12 cellular contexts compared by ENCODE assay signal in genomic region chr20:21105429-21106170, GRCh38. TPM values are rescaled to one million over a fixed set of nuclear protein-coding genes. Genes with fewer than 3 reads are reported as not detected.
DNase-seq lines count a peak whose midpoint lies in the region; ATAC-seq and TF ChIP-seq lines count a peak whose summit lies in the region.
"Had no signal": no experiment of that assay in that cellular context is flagged by ENCODE, and none has a peak within 500 bp of the region (broad histone marks: within the 10 kb centered on the region; RNA-seq: fewer than 3 reads in every experiment).

No MANE protein-coding gene starts in this region.

- peaks cover 98% of the 10 kb centered on the region for H3K27me3 ChIP-seq in iPS-20b (ENCODE audit: insufficient read depth, low read length)
- peaks cover 7 to 93% of the 10 kb centered on the region in 2 donors for H3K27me3 ChIP-seq in tibial nerve
- H3K27me3 ChIP-seq in colonic mucosa, result peaks cover 70% of the 10 kb centered on the region

- H3K4me3 Mint-ChIP-seq in activated naive CD4-positive, alpha-beta T cell treated with anti-CD3 and anti-CD28 coated beads for 36 hours, result peak overlapping the region; percentile 46
- peak overlapping the region; percentile 43 for H3K4me3 Mint-ChIP-seq in T-helper 17 cell
- H3K4me3 Mint-ChIP-seq: memory B cell had no signal

- CTCF ChIA-PET in activated naive CD4-positive, alpha-beta T cell treated with anti-CD3 and anti-CD28 coated beads for 36 hours (lab: Charles Lee), result no interaction called here

- peaks cover 72% of the 10 kb centered on the region for H3K27me3 Mint-ChIP-seq in activated naive CD4-positive, alpha-beta T cell treated with anti-CD3 and anti-CD28 coated beads for 36 hours (ENCODE audit: low read depth)
- peaks cover 70% of the 10 kb centered on the region for H3K27me3 Mint-ChIP-seq in T-helper 17 cell

- intact Hi-C loops in activated naive CD4-positive, alpha-beta T cell treated with anti-CD3 and anti-CD28 coated beads for 36 hours (cut with micrococcal nuclease), result no loop called here
- intact Hi-C loops in colonic mucosa (cut with DNase I), result no loop called here

- H3K9me3 ChIP-seq in T-helper 17 cell (ENCODE audit: control insufficient read depth, low read length, poor library complexity, severe bottlenecking) (peaks cover 3% of the 10 kb centered on the region), iPS-20b (ENCODE audit: insufficient read depth, low read depth, low read length) (no peaks in the 10 kb centered on the region), tibial nerve (no peaks in the 10 kb centered on the region), colonic mucosa (no peaks in the 10 kb centered on the region)

- peak; percentile 22 for DNase-seq in activated naive CD4-positive, alpha-beta T cell treated with anti-CD3 and anti-CD28 coated beads for 36 hours
- DNase-seq in activated naive CD4-positive, alpha-beta T cell treated with anti-CD3 and anti-CD28 coated beads, Interleukin-2, amount 50 U/mL, for 16 hours, result no peak
- DNase-seq in T-helper 17 cell (no peak), substantia nigra (lab: John Stamatoyannopoulos, UW) (peak in 1 of 49 donors; percentile 9), DMS 273 treated with DMSO at 0.1 percent for 48 hours (lab: John Stamatoyannopoulos, UW) (no peak), tibial nerve (ENCODE audit: low spot score in 2 of 2) (no peak), colonic mucosa (no peak)
- DNase-seq: stomach had no signal

- no peaks in the 10 kb centered on the region for H3K36me3 Mint-ChIP-seq in activated naive CD4-positive, alpha-beta T cell treated with anti-CD3 and anti-CD28 coated beads for 36 hours (ENCODE audit: low read depth)
- H3K36me3 Mint-ChIP-seq in T-helper 17 cell (ENCODE audit: low read depth), result no peaks in the 10 kb centered on the region

- no peak for TF ChIP-seq CTCF in tibial nerve (IDR thresholded peaks at IDR 0.05)
- TF ChIP-seq CTCF in colonic mucosa (IDR thresholded peaks at IDR 0.05), result no peak

- H3K27ac ChIP-seq in iPS-20b (ENCODE audit: low read length), result no peak overlapping the region
- H3K27ac ChIP-seq in substantia nigra (ENCODE audit: low read depth, low read length, poor library complexity, severe bottlenecking), result peak overlapping the region; percentile 36
- no peak overlapping the region for H3K27ac ChIP-seq in tibial nerve
- no peak overlapping the region for H3K27ac ChIP-seq in colonic mucosa
- H3K27ac ChIP-seq: C4-2B, stomach had no signal

- H3K4me1 ChIP-seq in iPS-20b (ENCODE audit: insufficient read depth, low read length) (peaks cover 15% of the 10 kb centered on the region; the same call in 1 of the 2 replicates), tibial nerve (peaks cover 0 to 49% (median 28%) of the 10 kb centered on the region in 4 donors), colonic mucosa (peaks cover 18% of the 10 kb centered on the region)

- WGBS in tibial nerve, 2 donors, result 5 to 7% methylated on average over 29 to 34 of the region's 50 CpGs

- H3K9me3 Mint-ChIP-seq in activated naive CD4-positive, alpha-beta T cell treated with anti-CD3 and anti-CD28 coated beads for 36 hours, result no peaks in the 10 kb centered on the region

- ATAC-seq in T-helper 17 cell, result no peak

- peaks cover 26% of the 10 kb centered on the region for H3K4me1 Mint-ChIP-seq in activated naive CD4-positive, alpha-beta T cell treated with anti-CD3 and anti-CD28 coated beads for 36 hours (ENCODE audit: low read depth)
- peaks cover 19% of the 10 kb centered on the region for H3K4me1 Mint-ChIP-seq in T-helper 17 cell

- no peak overlapping the region for H3K27ac Mint-ChIP-seq in activated naive CD4-positive, alpha-beta T cell treated with anti-CD3 and anti-CD28 coated beads for 36 hours
- H3K27ac Mint-ChIP-seq in T-helper 17 cell, result no peak overlapping the region
- H3K27ac Mint-ChIP-seq: memory B cell had no signal

- H3K4me3 ChIP-seq in iPS-20b (ENCODE audit: low read length) (peak overlapping the region; percentile 66), tibial nerve (peak overlapping the region in 1 of 4 donors; percentile 20), colonic mucosa (no peak overlapping the region)

- no peak for TF ChIP-seq EP300 in tibial nerve (IDR thresholded peaks at IDR 0.05)

- H3K9ac ChIP-seq in iPS-20b (ENCODE audit: low read depth, low read length) (no peak overlapping the region), colonic mucosa (ENCODE audit: low read depth in 2 of 2, low read length in 2 of 2) (no peak overlapping the region)

- no peaks in the 10 kb centered on the region for H3K36me3 ChIP-seq in iPS-20b (ENCODE audit: insufficient read depth, low read depth, low read length)
- no peaks in the 10 kb centered on the region for H3K36me3 ChIP-seq in tibial nerve
- no peaks in the 10 kb centered on the region for H3K36me3 ChIP-seq in colonic mucosa
- H3K36me3 ChIP-seq: stomach had no signal

- TF ChIP-seq POLR2A in tibial nerve (IDR thresholded peaks at IDR 0.05), result no peak

RNA-seq across cellular contexts. Expression of gene LINC00237, which starts 0.6 kb away (rescaled TPM):
- total RNA-seq in activated naive CD4-positive, alpha-beta T cell treated with anti-CD3 and anti-CD28 coated beads for 36 hours, result not detected
- total RNA-seq in T-helper 17 cell (not detected), tibial nerve (not detected), colonic mucosa (not detected)
- total RNA-seq: OCI-LY7, stomach had no signal

RNA-seq across cellular contexts. Expression of gene KIZ, which starts 20.3 kb away (rescaled TPM):
- total RNA-seq in activated naive CD4-positive, alpha-beta T cell treated with anti-CD3 and anti-CD28 coated beads for 36 hours, result 10 to 100 TPM; 11.3 to 13.0 TPM
- total RNA-seq in T-helper 17 cell (10 to 100 TPM; 23.0 to 26.9 TPM), tibial nerve (10 to 100 TPM; 19.8 to 58.6 (median 54.9) TPM), colonic mucosa (10 to 100 TPM in 1 of 2 donors, 1 to 10 TPM in 1; 6.3 to 17.1 TPM)
